In the genomic region with DNA sequence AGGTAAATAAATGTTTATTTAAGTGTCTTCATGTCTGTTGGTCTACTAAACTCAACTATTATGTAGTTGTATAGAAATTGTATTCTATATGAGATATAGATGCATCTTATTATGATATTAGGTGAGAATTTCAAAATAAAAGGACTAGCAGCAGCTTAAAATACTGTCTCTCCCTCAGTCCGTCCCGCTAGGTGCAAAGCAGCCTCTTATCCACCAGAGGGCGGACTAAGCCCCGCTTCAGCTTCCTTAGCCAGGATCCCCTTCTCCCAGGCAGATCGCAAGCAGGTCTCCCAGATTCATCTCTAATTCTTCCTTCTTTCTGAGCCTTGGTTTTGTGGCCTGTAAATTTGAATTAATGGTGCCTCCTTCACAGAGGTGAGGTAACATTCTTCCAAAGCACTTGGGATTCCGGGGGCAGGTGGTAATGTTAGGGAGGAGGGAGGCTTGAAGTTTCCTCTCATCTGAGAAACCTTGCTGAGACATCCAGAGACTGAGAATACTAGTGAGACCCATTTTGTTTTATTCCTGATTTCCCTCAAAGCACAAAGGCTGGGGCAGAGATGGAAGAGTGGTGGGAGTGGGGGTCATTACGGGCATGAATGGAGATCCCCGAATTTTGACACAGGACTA, we compare ENCODE assay signal across 1 cellular context.
A peak's percentile ranks its signal among the peaks of the same experiment; 100 is the strongest.
TF ChIP-seq lines count a peak whose summit lies in the region.

No MANE protein-coding gene starts in this region.

TF ChIP-seq in GM12878, 131 proteins besides CTCF, POLR2A, EP300 and RAD21:
- TF ChIP-seq IKZF2 (IDR thresholded peaks at IDR 0.05) (no peak), SMC3 (IDR thresholded peaks at IDR 0.05; ENCODE audit: borderline replicate concordance, low read length) (peak; percentile 98), ZBED1 (IDR thresholded peaks at IDR 0.05; ENCODE audit: borderline replicate concordance) (no peak), IRF4 (IDR thresholded peaks at IDR 0.05; ENCODE audit: low read depth, low read length) (0 out of 2 replicates have a peak, but pooled peaks have one; percentile 18), YY1 (IDR thresholded peaks at IDR 0.05; ENCODE audit: low read depth, low read length) (peak; percentile 62; the same call in 1 of the 2 replicates), TCF12 (IDR thresholded peaks at IDR 0.05; ENCODE audit: low read depth, low read length) (no peak), ZNF384 (IDR thresholded peaks at IDR 0.05; ENCODE audit: borderline replicate concordance, low read depth, low read length) (no peak), NR2C2 (IDR thresholded peaks at IDR 0.05; ENCODE audit: borderline replicate concordance, control insufficient read depth, insufficient read length, low read depth) (no peak), BCL11A (IDR thresholded peaks at IDR 0.05; ENCODE audit: low read depth, low read length) (no peak)
- TF ChIP-seq, protein P1, sequence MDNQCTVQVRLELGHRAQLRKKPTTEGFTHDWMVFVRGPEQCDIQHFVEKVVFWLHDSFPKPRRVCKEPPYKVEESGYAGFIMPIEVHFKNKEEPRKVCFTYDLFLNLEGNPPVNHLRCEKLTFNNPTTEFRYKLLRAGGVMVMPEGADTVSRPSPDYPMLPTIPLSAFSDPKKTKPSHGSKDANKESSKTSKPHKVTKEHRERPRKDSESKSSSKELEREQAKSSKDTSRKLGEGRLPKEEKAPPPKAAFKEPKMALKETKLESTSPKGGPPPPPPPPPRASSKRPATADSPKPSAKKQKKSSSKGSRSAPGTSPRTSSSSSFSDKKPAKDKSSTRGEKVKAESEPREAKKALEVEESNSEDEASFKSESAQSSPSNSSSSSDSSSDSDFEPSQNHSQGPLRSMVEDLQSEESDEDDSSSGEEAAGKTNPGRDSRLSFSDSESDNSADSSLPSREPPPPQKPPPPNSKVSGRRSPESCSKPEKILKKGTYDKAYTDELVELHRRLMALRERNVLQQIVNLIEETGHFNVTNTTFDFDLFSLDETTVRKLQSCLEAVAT (IDR thresholded peaks at IDR 0.05): no peak
TF ChIP-seq in GM12878: peak in this region for 3.
